ENCODE assay signal across 9 cellular contexts in the genomic region with DNA sequence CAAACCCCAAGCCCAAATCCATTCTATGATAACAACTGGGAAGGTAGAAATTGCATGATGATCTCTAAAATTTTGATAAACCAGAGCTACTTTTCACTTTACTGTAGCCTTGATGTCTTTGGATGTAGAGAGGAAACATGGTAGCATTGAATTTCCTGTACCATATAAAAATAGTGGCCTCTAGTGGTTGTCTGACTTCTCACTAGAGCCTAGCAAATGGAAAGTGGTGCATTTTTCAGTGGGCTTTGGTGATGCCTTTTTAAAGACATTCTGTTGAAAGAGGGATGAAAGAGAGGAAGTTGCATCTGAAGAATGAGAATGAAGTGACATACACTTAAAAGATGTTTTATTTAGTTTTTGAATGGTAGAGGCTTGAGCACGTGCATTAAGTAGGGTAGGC.
DNase-seq lines count a peak whose midpoint lies in the region; ATAC-seq and TF ChIP-seq lines count a peak whose summit lies in the region.
"Had no signal": no experiment of that assay in that cellular context is flagged by ENCODE, and none has a peak within 500 bp of the region (broad histone marks: within the 10 kb centered on the region; RNA-seq: fewer than 3 reads in every experiment).

No MANE protein-coding gene starts in this region.

- ATAC-seq in Panc1 (no peak), GM18870 (IDR thresholded peaks at IDR 0.05; ENCODE audit: unreplicated experiment) (no peak)

- no peaks in the 10 kb centered on the region for H3K4me1 Mint-ChIP-seq in Calu3 (ENCODE audit: low read depth, unreplicated experiment)
- no peaks in the 10 kb centered on the region for H3K4me1 Mint-ChIP-seq in CD14-positive monocyte

- BruUV-seq in Calu3 (replicated peaks; lab: Mats Ljungman, UMichigan) (no TSS peak), Panc1 (replicated peaks; lab: Mats Ljungman, UMichigan) (no TSS peak)

- in situ Hi-C loops in Panc1 (cut with HindIII; ENCODE audit: low pct_unique_long_range_greater_than_20kb, low sequenced_read_pairs): no loop called here

- no peaks in the 10 kb centered on the region for H3K27me3 ChIP-seq in Panc1 (ENCODE audit: control insufficient read depth, insufficient read depth, low read length)
- no peaks in the 10 kb centered on the region for H3K27me3 ChIP-seq in ascending aorta

- POLR2A ChIA-PET in Panc1 (lab: Charles Lee): no interaction called here

- H3K4me3 Mint-ChIP-seq in Calu3 (ENCODE audit: low read depth, unreplicated experiment) (no peak overlapping the region), CD14-positive monocyte (no peak overlapping the region)
- H3K4me3 Mint-ChIP-seq: dendritic cell treated with granulocyte-macrophage colony-stimulating factor and Interleukin-4, amounts not matched to agents 40 ng/mL and 50 ng/mL, for 4 days had no signal

- no peaks in the 10 kb centered on the region for H3K36me3 ChIP-seq in Panc1 (ENCODE audit: control insufficient read depth, insufficient read depth, low read length)
- H3K36me3 ChIP-seq in ascending aorta: no peaks in the 10 kb centered on the region

- intact Hi-C loops in Calu3 (cut with micrococcal nuclease; ENCODE audit: unreplicated experiment) (no loop called here), Panc1 (cut with micrococcal nuclease; ENCODE audit: unreplicated experiment) (no loop called here), CD14-positive monocyte (cut with micrococcal nuclease) (no loop called here), ascending aorta (cut with DNase I) (no loop called here)

- H3K9me3 ChIP-seq in Panc1 (ENCODE audit: control insufficient read depth, insufficient read depth, low read depth, low read length) (no peaks in the 10 kb centered on the region), ascending aorta (no peaks in the 10 kb centered on the region)

- H3K4me3 ChIP-seq in Panc1 (ENCODE audit: low read depth in 2 of 2, low read length in 2 of 2) (no peak overlapping the region), ascending aorta (no peak overlapping the region)

- H3K9me3 Mint-ChIP-seq in Calu3 (ENCODE audit: low read depth, unreplicated experiment) (no peaks in the 10 kb centered on the region), CD14-positive monocyte (peaks cover 0 to 8% (median 3%) of the 10 kb centered on the region in 7 donors)

- H3K36me3 Mint-ChIP-seq in Calu3 (ENCODE audit: insufficient read depth, unreplicated experiment) (no peaks in the 10 kb centered on the region), CD14-positive monocyte (no peaks in the 10 kb centered on the region)

- TF ChIP-seq CTCF in Calu3 (IDR thresholded peaks at IDR 0.05; ENCODE audit: unreplicated experiment): peak; percentile 37
- TF ChIP-seq CTCF in Panc1 (IDR thresholded peaks at IDR 0.05): peak; percentile 43; the same call in 1 of the 2 replicates
- TF ChIP-seq CTCF in CD14-positive monocyte (IDR thresholded peaks at IDR 0.05): no peak
- peak in 1 of 3 experiments; percentile 17 for TF ChIP-seq CTCF in ascending aorta (IDR thresholded peaks at IDR 0.05)

- DNase-seq in Calu3 (no peak), HCEC 1CT (peak; percentile 53), Panc1 (ENCODE audit: low read depth, low spot score) (no peak), iPS-NIHi11 (ENCODE audit: low spot score) (peak; percentile 35), CD14-positive monocyte (ENCODE audit: low spot score) (no peak), hypothalamus (lab: John Stamatoyannopoulos, UW) (no peak), ascending aorta (ENCODE audit: low spot score in 2 of 2) (no peak)

- H3K27me3 Mint-ChIP-seq in Calu3 (ENCODE audit: unreplicated experiment): no peaks in the 10 kb centered on the region
- no peaks in the 10 kb centered on the region for H3K27me3 Mint-ChIP-seq in CD14-positive monocyte (ENCODE audit: low read depth in 3 of 3)
- H3K27me3 Mint-ChIP-seq: dendritic cell treated with granulocyte-macrophage colony-stimulating factor and Interleukin-4, amounts not matched to agents 40 ng/mL and 50 ng/mL, for 4 days had no signal

- no peak overlapping the region for H3K27ac Mint-ChIP-seq in Calu3 (ENCODE audit: unreplicated experiment)
- H3K27ac Mint-ChIP-seq in CD14-positive monocyte: no peak overlapping the region
- H3K27ac Mint-ChIP-seq: dendritic cell treated with granulocyte-macrophage colony-stimulating factor and Interleukin-4, amounts not matched to agents 40 ng/mL and 50 ng/mL, for 4 days had no signal

- CTCF ChIA-PET in Calu3 (lab: Charles Lee) (interaction anchor here (0.8 kb wide), 1 partner anchor 286 kb away, joined by 3 read pairs; no protein-coding TSS in a partner anchor), Panc1 (lab: Charles Lee) (no interaction called here)

- H3K4me1 ChIP-seq in Panc1 (ENCODE audit: control insufficient read depth, insufficient read depth, low read length) (no peaks in the 10 kb centered on the region), ascending aorta (no peaks in the 10 kb centered on the region)

- H3K27ac ChIP-seq in Panc1 (ENCODE audit: low read length) (no peak overlapping the region), ascending aorta (no peak overlapping the region)

Comparison
In these comparisons a context has a peak if more than half of its experiments do, and no peak if none do; other contexts are left out.
1. DNase-seq: peak in HCEC 1CT (single experiment) and iPS-NIHi11 (single experiment); none in Calu3 (single experiment), Panc1 (single experiment), CD14-positive monocyte (single experiment), hypothalamus (0 of 51) and ascending aorta (0 of 2).